Comparison of ENCODE assay signal across 1 cellular context in genomic region chr9:131590907-131591844, GRCh38.
TF ChIP-seq lines count a peak whose summit lies in the region.

No MANE protein-coding gene starts in this region.

TF ChIP-seq in GM23338, 12 proteins besides CTCF, POLR2A, EP300 and RAD21 (continued from another document):
- TF ChIP-seq REST (IDR thresholded peaks at IDR 0.05; ENCODE audit: unreplicated experiment) (no peak), STAT1 (IDR thresholded peaks at IDR 0.05; ENCODE audit: unreplicated experiment) (no peak)
TF ChIP-seq in GM23338: peak in this region for 0.
